In genomic region chr14:95023886-95024285, GRCh38 we compare ENCODE assay signal across 19 cellular contexts.
A peak's percentile ranks its signal among the peaks of the same experiment; 100 is the strongest.
DNase-seq lines count a peak whose midpoint lies in the region; ATAC-seq and TF ChIP-seq lines count a peak whose summit lies in the region.
"Had no signal": no experiment of that assay in that cellular context is flagged by ENCODE, and none has a peak within 500 bp of the region (broad histone marks: within the 10 kb centered on the region; RNA-seq: fewer than 3 reads in every experiment).

No MANE protein-coding gene starts in this region.

- H3K4me1 ChIP-seq in adipocyte (ENCODE audit: control insufficient read depth, insufficient read depth, low read length) (peaks cover 29% of the 10 kb centered on the region), hepatocyte (ENCODE audit: insufficient read depth) (no peaks in the 10 kb centered on the region), aorta (ENCODE audit: control insufficient read depth in 1 of 2, insufficient read depth in 2 of 2, low read length in 2 of 2) (no peaks in the 10 kb centered on the region)
- H3K4me1 ChIP-seq: ascending aorta, tibial nerve had no signal

- no peaks in the 10 kb centered on the region for H3K79me2 ChIP-seq in hepatocyte

- peak; percentile 44 for ATAC-seq in aorta (ENCODE audit: low FRiP score)
- ATAC-seq: mucosa of descending colon had no signal

- peak; percentile 3 for DNase-seq in activated CD8-positive, alpha-beta memory T cell treated with anti-CD3 and anti-CD28 coated beads for 24 hours
- no peak for DNase-seq in activated CD8-positive, alpha-beta memory T cell treated with anti-CD3 and anti-CD28 coated beads, Interleukin-2, amount 50 U/mL, for 48 hours
- DNase-seq in adipocyte (ENCODE audit: low read depth) = peak; percentile 78
- peak; percentile 36 for DNase-seq in hepatocyte (ENCODE audit: low spot score)
- DNase-seq in aorta = no peak
- DNase-seq in HT-29 (ENCODE audit: low spot score) = no peak
- DNase-seq in NCI-H1436 (lab: John Stamatoyannopoulos, UW) = no peak
- no peak for DNase-seq in activated CD4-positive, alpha-beta T cell treated with anti-CD3 and anti-CD28 coated beads for 1 hour
- DNase-seq: activated CD4-positive, CD25-positive, alpha-beta regulatory T cell treated with anti-CD3 and anti-CD28 coated beads, Interleukin-2, amount 50 U/mL, for 72 hours; activated gamma-delta T cell treated with Interleukin-2 at 50 U/mL for 16 hours; CD4-positive, alpha-beta T cell; Kasumi-1; mucosa of descending colon; NCI-H345; nucleus accumbens; T-helper 2 cell had no signal

- no peaks in the 10 kb centered on the region for H3K9me2 ChIP-seq in hepatocyte (replicated peaks; ENCODE audit: insufficient read depth)

- no peaks in the 10 kb centered on the region for H4K20me1 ChIP-seq in hepatocyte (ENCODE audit: insufficient read depth, poor library complexity, severe bottlenecking)

- H3K4me2 ChIP-seq in hepatocyte = no peak overlapping the region

- no peak for TF ChIP-seq CTCF in hepatocyte (IDR thresholded peaks at IDR 0.05; ENCODE audit: poor library complexity)

- H3K4me3 ChIP-seq in adipocyte (ENCODE audit: low read length) (no peak overlapping the region), hepatocyte (no peak overlapping the region), aorta (ENCODE audit: low read length in 2 of 2) (no peak overlapping the region)
- H3K4me3 ChIP-seq: ascending aorta, mucosa of descending colon, skin epidermis, tibial nerve had no signal

- 51% methylated on average over 4 of the region's 4 CpGs for WGBS in hepatocyte (ENCODE audit: low lambda C conversion rate, missing lambda C conversion rate)
- WGBS in aorta, 2 donors = 83 to 85% methylated on average over 4 of the region's 4 CpGs

- peaks cover 6% of the 10 kb centered on the region for H3K9me3 ChIP-seq in adipocyte (ENCODE audit: control insufficient read depth, low read length)
- no peaks in the 10 kb centered on the region for H3K9me3 ChIP-seq in hepatocyte (ENCODE audit: low read depth)
- peaks cover 2% of the 10 kb centered on the region for H3K9me3 ChIP-seq in aorta (ENCODE audit: control insufficient read depth, low read length)
- H3K9me3 ChIP-seq: ascending aorta, mucosa of descending colon had no signal

- no peaks in the 10 kb centered on the region for H3K36me3 ChIP-seq in adipocyte (ENCODE audit: control insufficient read depth, insufficient read depth, low read length, severe bottlenecking)
- H3K36me3 ChIP-seq in hepatocyte (replicated peaks; ENCODE audit: insufficient read depth, low read depth) = no peaks in the 10 kb centered on the region
- no peaks in the 10 kb centered on the region for H3K36me3 ChIP-seq in aorta (ENCODE audit: control insufficient read depth in 1 of 2, insufficient read depth in 2 of 2, low read length in 1 of 2)
- H3K36me3 ChIP-seq: ascending aorta, tibial nerve had no signal

- no peak overlapping the region for H3K9ac ChIP-seq in adipocyte (ENCODE audit: low read length)

- H3K27me3 ChIP-seq in adipocyte (replicated peaks; ENCODE audit: control insufficient read depth, insufficient read depth, low read length) (no peaks in the 10 kb centered on the region), hepatocyte (no peaks in the 10 kb centered on the region), aorta (ENCODE audit: control insufficient read depth in 1 of 2, insufficient read depth in 2 of 2, low read length in 1 of 2) (no peaks in the 10 kb centered on the region)
- H3K27me3 ChIP-seq: ascending aorta, tibial nerve had no signal

- no peak overlapping the region for H3K27ac ChIP-seq in hepatocyte
- H3K27ac ChIP-seq in aorta (ENCODE audit: low read depth in 1 of 2, low read length in 2 of 2) = no peak overlapping the region
- H3K27ac ChIP-seq: ascending aorta, skin epidermis, tibial nerve had no signal

- intact Hi-C loops in aorta (cut with DNase I) = no loop called here

- no peak overlapping the region for H2AFZ ChIP-seq in hepatocyte

Comparison
In these comparisons a context has a peak if more than half of its experiments do, and no peak if none do; other contexts are left out.
1. DNase-seq: peak in activated CD8-positive, alpha-beta memory T cell treated with anti-CD3 and anti-CD28 coated beads for 24 hours (single experiment), adipocyte (single experiment) and hepatocyte (single experiment); none in activated CD8-positive, alpha-beta memory T cell treated with anti-CD3 and anti-CD28 coated beads, Interleukin-2, amount 50 U/mL, for 48 hours (single experiment), aorta (0 of 2), HT-29 (single experiment), NCI-H1436 (single experiment) and activated CD4-positive, alpha-beta T cell treated with anti-CD3 and anti-CD28 coated beads for 1 hour (single experiment).